Comparison of ENCODE assay signal across 24 cellular contexts in genomic region chr4:81486502-81486901, GRCh38. TPM values are rescaled to one million over a fixed set of nuclear protein-coding genes. Genes with fewer than 3 reads are reported as not detected.
DNase-seq lines count a peak whose midpoint lies in the region; ATAC-seq and TF ChIP-seq lines count a peak whose summit lies in the region.
"Had no signal": no experiment of that assay in that cellular context is flagged by ENCODE, and none has a peak within 500 bp of the region (broad histone marks: within the 10 kb centered on the region; RNA-seq: fewer than 3 reads in every experiment).

No MANE protein-coding gene starts in this region.

- WGBS in HUES64 = 11% methylated on average over 1 of the region's 1 CpG

- H3K27me3 ChIP-seq in HUES64 (ENCODE audit: insufficient read depth, low read length) = no peaks in the 10 kb centered on the region
- H3K27me3 ChIP-seq: colonic mucosa, sigmoid colon, vagina had no signal

- peaks cover 19% of the 10 kb centered on the region for H3K4me1 ChIP-seq in HUES64 (ENCODE audit: insufficient read depth, low read length)
- H3K4me1 ChIP-seq: colonic mucosa, sigmoid colon, vagina had no signal

- H3K27ac Mint-ChIP-seq in endothelial cell (ENCODE audit: unreplicated experiment) = peak overlapping the region; percentile 2
- no peak overlapping the region for H3K27ac Mint-ChIP-seq in chondrocyte (ENCODE audit: unreplicated experiment)
- H3K27ac Mint-ChIP-seq: activated CD8-positive, alpha-beta memory T cell treated with anti-CD3 and anti-CD28 coated beads, Interleukin-2, amount 10 ng/mL, durations not matched to agents 7 days and 5 days; activated T-helper 2 cell treated with anti-CD3 and anti-CD28 coated beads, Interferon-gamma antibody, Interleukin-2, Interleukin-4, amounts not matched to agents 10 μg/mL and 5 μg/mL and 100 μg/mL, durations not matched to agents 14 hours and 24 hours and 36 hours; naive thymus-derived CD8-positive, alpha-beta T cell had no signal

- TF ChIP-seq POLR2A in GM18505 (IDR thresholded peaks at IDR 0.05; ENCODE audit: borderline replicate concordance, extremely low read depth, insufficient read depth, insufficient read length) = no peak

- H3K9me3 Mint-ChIP-seq in endothelial cell (ENCODE audit: unreplicated experiment) (no peaks in the 10 kb centered on the region), chondrocyte (ENCODE audit: low read depth) (no peaks in the 10 kb centered on the region)

- ATAC-seq in GM18505 (IDR thresholded peaks at IDR 0.05; ENCODE audit: unreplicated experiment) = no peak
- ATAC-seq: activated CD8-positive, alpha-beta memory T cell treated with anti-CD3 and anti-CD28 coated beads, Interleukin-2, amount 10 ng/mL, durations not matched to agents 7 days and 5 days; naive thymus-derived CD8-positive, alpha-beta T cell; PC-3 had no signal

- H3K9ac ChIP-seq in HUES64 (ENCODE audit: low read depth, low read length) = no peak overlapping the region

- H3K27me3 Mint-ChIP-seq in endothelial cell (ENCODE audit: unreplicated experiment) = no peaks in the 10 kb centered on the region
- H3K27me3 Mint-ChIP-seq in chondrocyte (ENCODE audit: low read depth) = peaks cover 6% of the 10 kb centered on the region
- H3K27me3 Mint-ChIP-seq: activated CD8-positive, alpha-beta memory T cell treated with anti-CD3 and anti-CD28 coated beads, Interleukin-2, amount 10 ng/mL, durations not matched to agents 7 days and 5 days; naive thymus-derived CD8-positive, alpha-beta T cell had no signal

- H3K9me3 ChIP-seq in HUES64 (ENCODE audit: insufficient read depth, low read depth, low read length) = peaks cover under 1% of the 10 kb centered on the region; the same call in 1 of the 2 replicates
- H3K9me3 ChIP-seq: colonic mucosa, sigmoid colon, vagina had no signal

- H3K4me3 ChIP-seq in HUES64 (ENCODE audit: low read length) = no peak overlapping the region
- H3K4me3 ChIP-seq: colonic mucosa, sigmoid colon, vagina had no signal

- peak overlapping the region; percentile 67 for H3K27ac ChIP-seq in HUES64 (ENCODE audit: low read depth, low read length)
- H3K27ac ChIP-seq: C4-2B, colonic mucosa, sigmoid colon, vagina had no signal

- no peak for TF ChIP-seq CTCF in endothelial cell (IDR thresholded peaks at IDR 0.05; ENCODE audit: unreplicated experiment)
- no peak for TF ChIP-seq CTCF in chondrocyte (IDR thresholded peaks at IDR 0.05)

- no peak overlapping the region for H3K4me3 Mint-ChIP-seq in endothelial cell (ENCODE audit: unreplicated experiment)
- no peak overlapping the region for H3K4me3 Mint-ChIP-seq in chondrocyte (ENCODE audit: unreplicated experiment)
- H3K4me3 Mint-ChIP-seq: activated CD8-positive, alpha-beta memory T cell treated with anti-CD3 and anti-CD28 coated beads, Interleukin-2, amount 10 ng/mL, durations not matched to agents 7 days and 5 days; naive thymus-derived CD8-positive, alpha-beta T cell had no signal

- peaks cover 11% of the 10 kb centered on the region for H3K4me1 Mint-ChIP-seq in endothelial cell (ENCODE audit: unreplicated experiment)
- peaks cover 6% of the 10 kb centered on the region for H3K4me1 Mint-ChIP-seq in chondrocyte (ENCODE audit: low read depth)

- no peaks in the 10 kb centered on the region for H3K36me3 ChIP-seq in HUES64 (ENCODE audit: insufficient read depth, low read length)
- H3K36me3 ChIP-seq: colonic mucosa, sigmoid colon, vagina had no signal

- H3K36me3 Mint-ChIP-seq in endothelial cell (ENCODE audit: low read depth, unreplicated experiment) (no peaks in the 10 kb centered on the region), chondrocyte (ENCODE audit: low read depth) (no peaks in the 10 kb centered on the region)

- peak; percentile 87 for DNase-seq in DMS53 (lab: John Stamatoyannopoulos, UW)
- DNase-seq in endothelial cell (ENCODE audit: low spot score) = no peak
- peak; percentile 37 for DNase-seq in kidney tubule cell (ENCODE audit: low spot score)
- DNase-seq in chondrocyte (ENCODE audit: low spot score) = no peak
- no peak for DNase-seq in stimulated activated CD4-positive, alpha-beta T cell treated with anti-CD3 and anti-CD28 coated beads, Interleukin-4, amount 100 ng/mL, for 1 hour
- DNase-seq in NCI-H446 treated with DMSO at 0.1 percent for 48 hours (lab: John Stamatoyannopoulos, UW) = no peak
- DNase-seq: ACHN; activated CD4-positive, alpha-beta T cell treated with anti-CD3 and anti-CD28 coated beads for 48 hours; activated CD8-positive, alpha-beta memory T cell treated with anti-CD3 and anti-CD28 coated beads, Interleukin-2, amount 10 ng/mL, durations not matched to agents 7 days and 5 days; colonic mucosa; DMS 273 treated with DMSO at 0.1 percent for 48 hours; GF-D8; Karpas-422; kidney glomerular epithelial cell; naive thymus-derived CD8-positive, alpha-beta T cell; NCI-H2081; PC-3; SHP77 treated with DMSO at 0.1 percent for 48 hours; sigmoid colon had no signal

RNA-seq across cellular contexts. Expression of gene RASGEF1B, which starts 14.8 kb away (rescaled TPM):
- 6.1 TPM for polyA plus RNA-seq in HUES64 (2013, experiment 1 of 2)
- polyA plus RNA-seq in HUES64 (2013, experiment 2 of 2) = 5.4 TPM
- total RNA-seq in endothelial cell (ENCODE audit: unreplicated experiment) = 10.7 TPM
- 2.3 to 5.6 TPM (median 2.5 TPM) in 3 replicates for total RNA-seq in chondrocyte

Comparison
In these comparisons a context has a peak if more than half of its experiments do, and no peak if none do; other contexts are left out.
1. DNase-seq: peak in DMS53 (single experiment) and kidney tubule cell (single experiment); none in endothelial cell (single experiment), chondrocyte (single experiment), stimulated activated CD4-positive, alpha-beta T cell treated with anti-CD3 and anti-CD28 coated beads, Interleukin-4, amount 100 ng/mL, for 1 hour (single experiment) and NCI-H446 treated with DMSO at 0.1 percent for 48 hours (single experiment).